9 cellular contexts compared by ENCODE assay signal in the genomic region with DNA sequence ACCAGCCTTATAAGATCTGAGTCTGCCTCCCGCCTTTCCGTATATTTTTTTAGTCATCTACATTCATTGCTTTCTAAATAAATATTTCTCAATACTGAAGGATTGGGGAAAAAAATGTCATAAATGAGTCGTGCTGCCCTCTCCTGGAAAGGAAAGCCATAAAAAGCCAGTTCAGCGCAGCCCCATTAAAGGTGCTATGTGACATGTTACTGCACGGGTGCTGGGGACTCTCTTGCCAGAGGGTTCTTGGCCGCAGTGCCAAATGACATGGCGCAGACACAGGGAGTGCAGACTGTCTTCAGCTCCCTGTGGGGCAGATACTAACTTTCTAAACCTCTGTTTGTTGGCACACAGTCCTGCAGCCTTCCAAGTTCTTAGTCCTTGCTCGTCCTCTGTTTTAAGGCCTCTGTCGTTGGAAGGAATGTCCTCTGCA. TPM values are rescaled to one million over a fixed set of nuclear protein-coding genes. Genes with fewer than 3 reads are reported as not detected.
A peak's percentile ranks its signal among the peaks of the same experiment; 100 is the strongest.
DNase-seq lines count a peak whose midpoint lies in the region; ATAC-seq and TF ChIP-seq lines count a peak whose summit lies in the region.
"Had no signal": no experiment of that assay in that cellular context is flagged by ENCODE, and none has a peak within 500 bp of the region (broad histone marks: within the 10 kb centered on the region; RNA-seq: fewer than 3 reads in every experiment).

No MANE protein-coding gene starts in this region.

- DNase-seq in H4 (ENCODE audit: low spot score) (peak; percentile 24), Panc1 (ENCODE audit: low read depth, low spot score) (no peak), fibroblast of gingiva (ENCODE audit: low read depth) (peak; percentile 22), psoas muscle (no peak), kidney tubule cell (ENCODE audit: low spot score) (no peak), NCI-H1092 (lab: John Stamatoyannopoulos, UW) (no peak)
- no peak for DNase-seq in activated naive CD4-positive, alpha-beta T cell treated with anti-CD3 and anti-CD28 coated beads, Interleukin-2, amount 50 U/mL, for 16 hours
- no peak for DNase-seq in CD8-positive, alpha-beta memory T cell

- intact Hi-C loops in Panc1 (cut with micrococcal nuclease; ENCODE audit: unreplicated experiment) (loop anchor here (5.0 kb wide), 1 partner anchor 215 kb away; no protein-coding TSS in a partner anchor), psoas muscle (cut with DNase I) (loop anchor here (2.0 to 10.0 kb wide), 2 partner anchors 41 to 333 kb away; partner anchors contain the start of gene CDCA7 (in 1 of the 2))

- H3K36me3 Mint-ChIP-seq in CD8-positive, alpha-beta memory T cell, result no peaks in the 10 kb centered on the region
- H3K36me3 Mint-ChIP-seq: activated naive CD8-positive, alpha-beta T cell had no signal

- no peaks in the 10 kb centered on the region for H3K4me1 Mint-ChIP-seq in CD8-positive, alpha-beta memory T cell

- H3K36me3 ChIP-seq in Panc1 (ENCODE audit: control insufficient read depth, insufficient read depth, low read length) (no peaks in the 10 kb centered on the region), psoas muscle (ENCODE audit: insufficient read depth in 1 of 2, low read depth in 1 of 2) (no peaks in the 10 kb centered on the region)
- no peaks in the 10 kb centered on the region for H3K36me3 ChIP-seq in CD8-positive, alpha-beta memory T cell (ENCODE audit: insufficient read depth, low read length)

- H3K27me3 ChIP-seq in Panc1 (ENCODE audit: control insufficient read depth, insufficient read depth, low read length), result no peaks in the 10 kb centered on the region
- no peaks in the 10 kb centered on the region for H3K27me3 ChIP-seq in psoas muscle (ENCODE audit: insufficient read depth in 3 of 3, low read length in 2 of 3)
- H3K27me3 ChIP-seq in CD8-positive, alpha-beta memory T cell (ENCODE audit: insufficient read depth, low read length, poor library complexity, severe bottlenecking), result no peaks in the 10 kb centered on the region

- no peaks in the 10 kb centered on the region for H3K9me3 ChIP-seq in Panc1 (ENCODE audit: control insufficient read depth, insufficient read depth, low read depth, low read length)
- H3K9me3 ChIP-seq in psoas muscle, result no peaks in the 10 kb centered on the region
- no peaks in the 10 kb centered on the region for H3K9me3 ChIP-seq in CD8-positive, alpha-beta memory T cell (ENCODE audit: low read length)

- H3K27ac Mint-ChIP-seq in CD8-positive, alpha-beta memory T cell, result no peak overlapping the region
- H3K27ac Mint-ChIP-seq: activated naive CD8-positive, alpha-beta T cell had no signal

- POLR2A ChIA-PET in Panc1 (lab: Charles Lee), result no interaction called here
- POLR2A ChIA-PET in CD8-positive, alpha-beta memory T cell (lab: Charles Lee), result no interaction called here

- H3K4me3 Mint-ChIP-seq in CD8-positive, alpha-beta memory T cell, result no peak overlapping the region
- H3K4me3 Mint-ChIP-seq: activated naive CD8-positive, alpha-beta T cell had no signal

- in situ Hi-C loops in Panc1 (cut with HindIII; ENCODE audit: low pct_unique_long_range_greater_than_20kb, low sequenced_read_pairs), result no loop called here

- CTCF ChIA-PET in Panc1 (lab: Charles Lee), result interaction anchor here (0.6 kb wide), 1 partner anchor 36 kb away, joined by 3 read pairs; no protein-coding TSS in a partner anchor
- CTCF ChIA-PET in CD8-positive, alpha-beta memory T cell (lab: Charles Lee), result interaction anchor here (3.2 kb wide), 1 partner anchor 188 kb away, joined by 14 read pairs; no protein-coding TSS in a partner anchor

- TF ChIP-seq CTCF in Panc1 (IDR thresholded peaks at IDR 0.05) (peak; percentile 69), psoas muscle (IDR thresholded peaks at IDR 0.05) (peak; percentile 44)

- H3K9me3 Mint-ChIP-seq in CD8-positive, alpha-beta memory T cell, result no peaks in the 10 kb centered on the region

- ATAC-seq in Panc1 (peak; percentile 71), psoas muscle (peak; percentile 48 to 76 (median 68))

- BruUV-seq in Panc1 (replicated peaks; lab: Mats Ljungman, UMichigan), result no TSS peak

- H3K4me1 ChIP-seq in Panc1 (ENCODE audit: control insufficient read depth, insufficient read depth, low read length) (peaks cover 17% of the 10 kb centered on the region), psoas muscle (peaks cover 6% of the 10 kb centered on the region)
- H3K4me1 ChIP-seq in CD8-positive, alpha-beta memory T cell (ENCODE audit: insufficient read depth, low read length), result no peaks in the 10 kb centered on the region

- peak overlapping the region; percentile 72; the same call in 1 of the 2 replicates for H3K27ac ChIP-seq in Panc1 (ENCODE audit: low read length)
- H3K27ac ChIP-seq in psoas muscle, result no peak overlapping the region
- H3K27ac ChIP-seq in CD8-positive, alpha-beta memory T cell (ENCODE audit: low read depth, low read length), result no peak overlapping the region

- H3K27me3 Mint-ChIP-seq in CD8-positive, alpha-beta memory T cell, result peaks cover 4 to 12% of the 10 kb centered on the region in 2 donors
- H3K27me3 Mint-ChIP-seq: activated naive CD8-positive, alpha-beta T cell had no signal

- no peak overlapping the region for H3K4me3 ChIP-seq in Panc1 (ENCODE audit: low read depth in 2 of 2, low read length in 2 of 2)
- H3K4me3 ChIP-seq in psoas muscle, result no peak overlapping the region
- H3K4me3 ChIP-seq in CD8-positive, alpha-beta memory T cell (ENCODE audit: low read length), result no peak overlapping the region

- WGBS in psoas muscle, 3 donors, result 66 to 73% (median 66%) methylated on average over 9 of the region's 9 CpGs

RNA-seq across cellular contexts. Expression of gene MAP3K20, which starts 53.7 kb away (rescaled TPM):
- total RNA-seq in H4 (2014; rRNA removed; shearing (Covaris generic)), result 22.4 and 29.8 TPM in 2 replicates
- total RNA-seq in Panc1 (2021; ENCODE audit: unreplicated experiment) (121 TPM), psoas muscle (100 to 1,000 TPM; 366 to 533 (median 468) TPM)
- 60.5 TPM for polyA plus RNA-seq in Panc1 (2012; ENCODE audit: insufficient read length)
- 100 to 1,000 TPM in 2 of 3 donors, 10 to 100 TPM in 1; 41.8 to 224 (median 112) TPM for polyA plus RNA-seq in psoas muscle
- 10 to 100 TPM; 11.2 to 14.1 TPM for total RNA-seq in CD8-positive, alpha-beta memory T cell
- polyA plus RNA-seq in CD8-positive, alpha-beta memory T cell, result 1.9 TPM

Comparison
In these comparisons a context has a peak if more than half of its experiments do, and no peak if none do; other contexts are left out.
1. DNase-seq: peak in H4 (single experiment) and fibroblast of gingiva (single experiment); none in Panc1 (single experiment), psoas muscle (0 of 2), kidney tubule cell (single experiment), activated naive CD4-positive, alpha-beta T cell treated with anti-CD3 and anti-CD28 coated beads, Interleukin-2, amount 50 U/mL, for 16 hours (single experiment), NCI-H1092 (single experiment) and CD8-positive, alpha-beta memory T cell (0 of 5).